ENCODE assay signal across 1 cellular context in the genomic region with DNA sequence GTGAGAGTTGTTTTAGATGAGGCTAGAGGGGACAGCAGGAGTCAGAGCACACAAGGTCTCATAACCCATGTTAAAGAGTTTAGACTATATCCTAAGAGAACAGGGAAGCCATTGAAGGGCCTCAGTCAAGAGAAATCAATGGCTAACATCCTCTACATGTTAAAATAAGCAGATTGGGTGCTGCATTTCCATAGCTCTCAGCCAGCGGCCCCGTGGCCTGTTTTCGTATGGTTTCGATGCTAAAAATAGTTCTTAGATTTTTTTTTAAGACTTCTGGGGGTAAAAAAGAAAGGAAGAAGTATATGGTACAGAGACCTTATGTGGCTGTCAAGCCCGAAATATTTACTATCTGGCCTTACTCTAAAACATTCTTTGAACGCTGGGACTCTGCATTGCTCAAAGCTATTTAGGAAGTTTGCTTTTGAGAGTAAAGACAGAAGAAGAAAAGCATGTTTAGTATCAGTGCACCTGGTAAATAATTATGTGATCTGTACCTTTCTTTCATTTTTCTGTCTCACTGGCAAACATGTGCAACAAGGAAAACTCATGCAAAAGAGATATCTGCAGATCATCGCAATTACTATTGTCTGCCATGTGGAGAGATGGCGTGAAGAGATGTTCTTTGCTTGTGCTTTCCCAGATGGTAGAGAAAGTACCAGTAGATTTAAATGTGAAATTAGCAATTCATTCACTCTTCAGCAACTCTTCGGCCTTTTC.
TF ChIP-seq lines count a peak whose summit lies in the region.

No MANE protein-coding gene starts in this region.

TF ChIP-seq in K562, 482 proteins besides CTCF, POLR2A, EP300 and RAD21 (continues in another document):
- TF ChIP-seq ZNF431 (CRISPR knock-in tag; IDR thresholded peaks at IDR 0.05) = no peak
- no peak for TF ChIP-seq ZNF184 (CRISPR knock-in tag; IDR thresholded peaks at IDR 0.05)
- TF ChIP-seq L3MBTL2 (IDR thresholded peaks at IDR 0.05) = peak; percentile 38; the same call in 1 of the 2 replicates
- no peak for TF ChIP-seq ZKSCAN3 (CRISPR knock-in tag; IDR thresholded peaks at IDR 0.05)
- TF ChIP-seq, protein P1, sequence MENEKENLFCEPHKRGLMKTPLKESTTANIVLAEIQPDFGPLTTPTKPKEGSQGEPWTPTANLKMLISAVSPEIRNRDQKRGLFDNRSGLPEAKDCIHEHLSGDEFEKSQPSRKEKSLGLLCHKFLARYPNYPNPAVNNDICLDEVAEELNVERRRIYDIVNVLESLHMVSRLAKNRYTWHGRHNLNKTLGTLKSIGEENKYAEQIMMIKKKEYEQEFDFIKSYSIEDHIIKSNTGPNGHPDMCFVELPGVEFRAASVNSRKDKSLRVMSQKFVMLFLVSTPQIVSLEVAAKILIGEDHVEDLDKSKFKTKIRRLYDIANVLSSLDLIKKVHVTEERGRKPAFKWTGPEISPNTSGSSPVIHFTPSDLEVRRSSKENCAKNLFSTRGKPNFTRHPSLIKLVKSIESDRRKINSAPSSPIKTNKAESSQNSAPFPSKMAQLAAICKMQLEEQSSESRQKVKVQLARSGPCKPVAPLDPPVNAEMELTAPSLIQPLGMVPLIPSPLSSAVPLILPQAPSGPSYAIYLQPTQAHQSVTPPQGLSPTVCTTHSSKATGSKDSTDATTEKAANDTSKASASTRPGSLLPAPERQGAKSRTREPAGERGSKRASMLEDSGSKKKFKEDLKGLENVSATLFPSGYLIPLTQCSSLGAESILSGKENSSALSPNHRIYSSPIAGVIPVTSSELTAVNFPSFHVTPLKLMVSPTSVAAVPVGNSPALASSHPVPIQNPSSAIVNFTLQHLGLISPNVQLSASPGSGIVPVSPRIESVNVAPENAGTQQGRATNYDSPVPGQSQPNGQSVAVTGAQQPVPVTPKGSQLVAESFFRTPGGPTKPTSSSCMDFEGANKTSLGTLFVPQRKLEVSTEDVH (IDR thresholded peaks at IDR 0.05; ENCODE audit: low read depth, partially characterized antibody) = no peak
- TF ChIP-seq, protein P2, sequence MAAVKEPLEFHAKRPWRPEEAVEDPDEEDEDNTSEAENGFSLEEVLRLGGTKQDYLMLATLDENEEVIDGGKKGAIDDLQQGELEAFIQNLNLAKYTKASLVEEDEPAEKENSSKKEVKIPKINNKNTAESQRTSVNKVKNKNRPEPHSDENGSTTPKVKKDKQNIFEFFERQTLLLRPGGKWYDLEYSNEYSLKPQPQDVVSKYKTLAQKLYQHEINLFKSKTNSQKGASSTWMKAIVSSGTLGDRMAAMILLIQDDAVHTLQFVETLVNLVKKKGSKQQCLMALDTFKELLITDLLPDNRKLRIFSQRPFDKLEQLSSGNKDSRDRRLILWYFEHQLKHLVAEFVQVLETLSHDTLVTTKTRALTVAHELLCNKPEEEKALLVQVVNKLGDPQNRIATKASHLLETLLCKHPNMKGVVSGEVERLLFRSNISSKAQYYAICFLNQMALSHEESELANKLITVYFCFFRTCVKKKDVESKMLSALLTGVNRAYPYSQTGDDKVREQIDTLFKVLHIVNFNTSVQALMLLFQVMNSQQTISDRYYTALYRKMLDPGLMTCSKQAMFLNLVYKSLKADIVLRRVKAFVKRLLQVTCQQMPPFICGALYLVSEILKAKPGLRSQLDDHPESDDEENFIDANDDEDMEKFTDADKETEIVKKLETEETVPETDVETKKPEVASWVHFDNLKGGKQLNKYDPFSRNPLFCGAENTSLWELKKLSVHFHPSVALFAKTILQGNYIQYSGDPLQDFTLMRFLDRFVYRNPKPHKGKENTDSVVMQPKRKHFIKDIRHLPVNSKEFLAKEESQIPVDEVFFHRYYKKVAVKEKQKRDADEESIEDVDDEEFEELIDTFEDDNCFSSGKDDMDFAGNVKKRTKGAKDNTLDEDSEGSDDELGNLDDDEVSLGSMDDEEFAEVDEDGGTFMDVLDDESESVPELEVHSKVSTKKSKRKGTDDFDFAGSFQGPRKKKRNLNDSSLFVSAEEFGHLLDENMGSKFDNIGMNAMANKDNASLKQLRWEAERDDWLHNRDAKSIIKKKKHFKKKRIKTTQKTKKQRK (IDR thresholded peaks at IDR 0.05; ENCODE audit: borderline replicate concordance, low read depth, low read length) = no peak
- TF ChIP-seq, protein P3, sequence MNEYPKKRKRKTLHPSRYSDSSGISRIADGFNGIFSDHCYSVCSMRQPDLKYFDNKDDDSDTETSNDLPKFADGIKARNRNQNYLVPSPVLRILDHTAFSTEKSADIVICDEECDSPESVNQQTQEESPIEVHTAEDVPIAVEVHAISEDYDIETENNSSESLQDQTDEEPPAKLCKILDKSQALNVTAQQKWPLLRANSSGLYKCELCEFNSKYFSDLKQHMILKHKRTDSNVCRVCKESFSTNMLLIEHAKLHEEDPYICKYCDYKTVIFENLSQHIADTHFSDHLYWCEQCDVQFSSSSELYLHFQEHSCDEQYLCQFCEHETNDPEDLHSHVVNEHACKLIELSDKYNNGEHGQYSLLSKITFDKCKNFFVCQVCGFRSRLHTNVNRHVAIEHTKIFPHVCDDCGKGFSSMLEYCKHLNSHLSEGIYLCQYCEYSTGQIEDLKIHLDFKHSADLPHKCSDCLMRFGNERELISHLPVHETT (CRISPR knock-in tag; conservative IDR thresholded peaks at IDR 0.05 in 1 of 2, IDR thresholded peaks at IDR 0.05 in 1 of 2) = no peak
- no peak for TF ChIP-seq POLR3A (IDR thresholded peaks at IDR 0.05; ENCODE audit: borderline replicate concordance, extremely low read depth, insufficient read depth, insufficient read length)
- TF ChIP-seq, protein P4, sequence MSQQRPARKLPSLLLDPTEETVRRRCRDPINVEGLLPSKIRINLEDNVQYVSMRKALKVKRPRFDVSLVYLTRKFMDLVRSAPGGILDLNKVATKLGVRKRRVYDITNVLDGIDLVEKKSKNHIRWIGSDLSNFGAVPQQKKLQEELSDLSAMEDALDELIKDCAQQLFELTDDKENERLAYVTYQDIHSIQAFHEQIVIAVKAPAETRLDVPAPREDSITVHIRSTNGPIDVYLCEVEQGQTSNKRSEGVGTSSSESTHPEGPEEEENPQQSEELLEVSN (IDR thresholded peaks at IDR 0.05; ENCODE audit: borderline replicate concordance in 1 of 2, extremely low read depth in 1 of 2, insufficient read depth in 1 of 2, insufficient read length in 1 of 2, low read depth in 1 of 2, low read length in 1 of 2, poor library complexity in 1 of 2, severe bottlenecking in 1 of 2) = no peak
- no peak for TF ChIP-seq ZC3H11A (IDR thresholded peaks at IDR 0.05; ENCODE audit: low read depth, low read length)
- TF ChIP-seq RHOXF2B (CRISPR knock-in tag; conservative IDR thresholded peaks at IDR 0.05) = no peak
- 0 out of 2 replicates have a peak, but pooled peaks have one; percentile 8 for TF ChIP-seq ZNF444 (CRISPR knock-in tag; IDR thresholded peaks at IDR 0.05)
- 0 out of 2 replicates have a peak, but pooled peaks have one; percentile 4 for TF ChIP-seq POLR2G (IDR thresholded peaks at IDR 0.05; ENCODE audit: low read depth, low read length)
- TF ChIP-seq ZNF436 (CRISPR knock-in tag; IDR thresholded peaks at IDR 0.05) = no peak
- TF ChIP-seq ZKSCAN8 (CRISPR knock-in tag; IDR thresholded peaks at IDR 0.05) = no peak
- no peak for TF ChIP-seq ZNF668 (CRISPR knock-in tag; IDR thresholded peaks at IDR 0.05)
- TF ChIP-seq ZNF23 (CRISPR knock-in tag; IDR thresholded peaks at IDR 0.05) = no peak
- no peak for TF ChIP-seq CHD4 (IDR thresholded peaks at IDR 0.05; ENCODE audit: insufficient read depth, insufficient replicate concordance, low read depth, low read length, poor library complexity, severe bottlenecking)
- TF ChIP-seq, protein P5, sequence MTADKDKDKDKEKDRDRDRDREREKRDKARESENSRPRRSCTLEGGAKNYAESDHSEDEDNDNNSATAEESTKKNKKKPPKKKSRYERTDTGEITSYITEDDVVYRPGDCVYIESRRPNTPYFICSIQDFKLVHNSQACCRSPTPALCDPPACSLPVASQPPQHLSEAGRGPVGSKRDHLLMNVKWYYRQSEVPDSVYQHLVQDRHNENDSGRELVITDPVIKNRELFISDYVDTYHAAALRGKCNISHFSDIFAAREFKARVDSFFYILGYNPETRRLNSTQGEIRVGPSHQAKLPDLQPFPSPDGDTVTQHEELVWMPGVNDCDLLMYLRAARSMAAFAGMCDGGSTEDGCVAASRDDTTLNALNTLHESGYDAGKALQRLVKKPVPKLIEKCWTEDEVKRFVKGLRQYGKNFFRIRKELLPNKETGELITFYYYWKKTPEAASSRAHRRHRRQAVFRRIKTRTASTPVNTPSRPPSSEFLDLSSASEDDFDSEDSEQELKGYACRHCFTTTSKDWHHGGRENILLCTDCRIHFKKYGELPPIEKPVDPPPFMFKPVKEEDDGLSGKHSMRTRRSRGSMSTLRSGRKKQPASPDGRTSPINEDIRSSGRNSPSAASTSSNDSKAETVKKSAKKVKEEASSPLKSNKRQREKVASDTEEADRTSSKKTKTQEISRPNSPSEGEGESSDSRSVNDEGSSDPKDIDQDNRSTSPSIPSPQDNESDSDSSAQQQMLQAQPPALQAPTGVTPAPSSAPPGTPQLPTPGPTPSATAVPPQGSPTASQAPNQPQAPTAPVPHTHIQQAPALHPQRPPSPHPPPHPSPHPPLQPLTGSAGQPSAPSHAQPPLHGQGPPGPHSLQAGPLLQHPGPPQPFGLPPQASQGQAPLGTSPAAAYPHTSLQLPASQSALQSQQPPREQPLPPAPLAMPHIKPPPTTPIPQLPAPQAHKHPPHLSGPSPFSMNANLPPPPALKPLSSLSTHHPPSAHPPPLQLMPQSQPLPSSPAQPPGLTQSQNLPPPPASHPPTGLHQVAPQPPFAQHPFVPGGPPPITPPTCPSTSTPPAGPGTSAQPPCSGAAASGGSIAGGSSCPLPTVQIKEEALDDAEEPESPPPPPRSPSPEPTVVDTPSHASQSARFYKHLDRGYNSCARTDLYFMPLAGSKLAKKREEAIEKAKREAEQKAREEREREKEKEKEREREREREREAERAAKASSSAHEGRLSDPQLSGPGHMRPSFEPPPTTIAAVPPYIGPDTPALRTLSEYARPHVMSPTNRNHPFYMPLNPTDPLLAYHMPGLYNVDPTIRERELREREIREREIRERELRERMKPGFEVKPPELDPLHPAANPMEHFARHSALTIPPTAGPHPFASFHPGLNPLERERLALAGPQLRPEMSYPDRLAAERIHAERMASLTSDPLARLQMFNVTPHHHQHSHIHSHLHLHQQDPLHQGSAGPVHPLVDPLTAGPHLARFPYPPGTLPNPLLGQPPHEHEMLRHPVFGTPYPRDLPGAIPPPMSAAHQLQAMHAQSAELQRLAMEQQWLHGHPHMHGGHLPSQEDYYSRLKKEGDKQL (CRISPR knock-in tag; IDR thresholded peaks at IDR 0.05; ENCODE audit: borderline replicate concordance) = no peak
- no peak for TF ChIP-seq ZNF780A (CRISPR knock-in tag; IDR thresholded peaks at IDR 0.05)
- TF ChIP-seq, protein P6, sequence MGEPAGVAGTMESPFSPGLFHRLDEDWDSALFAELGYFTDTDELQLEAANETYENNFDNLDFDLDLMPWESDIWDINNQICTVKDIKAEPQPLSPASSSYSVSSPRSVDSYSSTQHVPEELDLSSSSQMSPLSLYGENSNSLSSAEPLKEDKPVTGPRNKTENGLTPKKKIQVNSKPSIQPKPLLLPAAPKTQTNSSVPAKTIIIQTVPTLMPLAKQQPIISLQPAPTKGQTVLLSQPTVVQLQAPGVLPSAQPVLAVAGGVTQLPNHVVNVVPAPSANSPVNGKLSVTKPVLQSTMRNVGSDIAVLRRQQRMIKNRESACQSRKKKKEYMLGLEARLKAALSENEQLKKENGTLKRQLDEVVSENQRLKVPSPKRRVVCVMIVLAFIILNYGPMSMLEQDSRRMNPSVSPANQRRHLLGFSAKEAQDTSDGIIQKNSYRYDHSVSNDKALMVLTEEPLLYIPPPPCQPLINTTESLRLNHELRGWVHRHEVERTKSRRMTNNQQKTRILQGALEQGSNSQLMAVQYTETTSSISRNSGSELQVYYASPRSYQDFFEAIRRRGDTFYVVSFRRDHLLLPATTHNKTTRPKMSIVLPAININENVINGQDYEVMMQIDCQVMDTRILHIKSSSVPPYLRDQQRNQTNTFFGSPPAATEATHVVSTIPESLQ (CRISPR knock-in tag; IDR thresholded peaks at IDR 0.05) = no peak
- no peak for TF ChIP-seq GTF2F1 (IDR thresholded peaks at IDR 0.05; ENCODE audit: low read depth, low read length)
- TF ChIP-seq, protein P7, sequence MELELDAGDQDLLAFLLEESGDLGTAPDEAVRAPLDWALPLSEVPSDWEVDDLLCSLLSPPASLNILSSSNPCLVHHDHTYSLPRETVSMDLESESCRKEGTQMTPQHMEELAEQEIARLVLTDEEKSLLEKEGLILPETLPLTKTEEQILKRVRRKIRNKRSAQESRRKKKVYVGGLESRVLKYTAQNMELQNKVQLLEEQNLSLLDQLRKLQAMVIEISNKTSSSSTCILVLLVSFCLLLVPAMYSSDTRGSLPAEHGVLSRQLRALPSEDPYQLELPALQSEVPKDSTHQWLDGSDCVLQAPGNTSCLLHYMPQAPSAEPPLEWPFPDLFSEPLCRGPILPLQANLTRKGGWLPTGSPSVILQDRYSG (tag; conservative IDR thresholded peaks at IDR 0.05; ENCODE audit: low read depth) = no peak
- TF ChIP-seq MAFK (IDR thresholded peaks at IDR 0.05; ENCODE audit: low read length) = no peak
- TF ChIP-seq, protein P8, sequence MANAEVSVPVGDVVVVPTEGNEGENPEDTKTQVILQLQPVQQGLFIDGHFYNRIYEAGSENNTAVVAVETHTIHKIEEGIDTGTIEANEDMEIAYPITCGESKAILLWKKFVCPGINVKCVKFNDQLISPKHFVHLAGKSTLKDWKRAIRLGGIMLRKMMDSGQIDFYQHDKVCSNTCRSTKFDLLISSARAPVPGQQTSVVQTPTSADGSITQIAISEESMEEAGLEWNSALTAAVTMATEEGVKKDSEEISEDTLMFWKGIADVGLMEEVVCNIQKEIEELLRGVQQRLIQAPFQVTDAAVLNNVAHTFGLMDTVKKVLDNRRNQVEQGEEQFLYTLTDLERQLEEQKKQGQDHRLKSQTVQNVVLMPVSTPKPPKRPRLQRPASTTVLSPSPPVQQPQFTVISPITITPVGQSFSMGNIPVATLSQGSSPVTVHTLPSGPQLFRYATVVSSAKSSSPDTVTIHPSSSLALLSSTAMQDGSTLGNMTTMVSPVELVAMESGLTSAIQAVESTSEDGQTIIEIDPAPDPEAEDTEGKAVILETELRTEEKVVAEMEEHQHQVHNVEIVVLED (CRISPR knock-in tag; IDR thresholded peaks at IDR 0.05) = no peak; the same call in 1 of the 2 replicates
- TF ChIP-seq SAFB2 (IDR thresholded peaks at IDR 0.05; ENCODE audit: borderline replicate concordance, low read depth, low read length, severe bottlenecking) = no peak
- no peak for TF ChIP-seq TBL1XR1 (IDR thresholded peaks at IDR 0.05; ENCODE audit: low read length in 2 of 2)
- TF ChIP-seq MEF2A (IDR thresholded peaks at IDR 0.05; ENCODE audit: control insufficient read depth, low read depth, low read length) = peak; percentile 68; the same call in 1 of the 2 replicates
- no peak for TF ChIP-seq NUFIP1 (IDR thresholded peaks at IDR 0.05; ENCODE audit: partially characterized antibody)
- no peak for TF ChIP-seq NFRKB (IDR thresholded peaks at IDR 0.05; ENCODE audit: low read depth)
- TF ChIP-seq PCBP1 (IDR thresholded peaks at IDR 0.05; ENCODE audit: low read depth, low read length, poor library complexity, severe bottlenecking) = no peak
- TF ChIP-seq ESRRB (CRISPR knock-in tag; IDR thresholded peaks at IDR 0.05; ENCODE audit: borderline replicate concordance) = no peak
- no peak for TF ChIP-seq CBX3 (IDR thresholded peaks at IDR 0.05; ENCODE audit: borderline replicate concordance in 1 of 2, low read length in 2 of 2)
- TF ChIP-seq CCNT2 (IDR thresholded peaks at IDR 0.05; ENCODE audit: borderline replicate concordance, extremely low read depth, insufficient read length, low read depth, low read length) = no peak
